1 cellular context compared by ENCODE assay signal in genomic region chr21:29194342-29194741, GRCh38.
TF ChIP-seq lines count a peak whose summit lies in the region.

No MANE protein-coding gene starts in this region.

TF ChIP-seq in HCT116, 20 proteins besides CTCF, POLR2A, EP300 and RAD21 (continued from another document):
- no peak for TF ChIP-seq REST (IDR thresholded peaks at IDR 0.05; ENCODE audit: low read depth)
- no peak for TF ChIP-seq EGR1 (IDR thresholded peaks at IDR 0.05; ENCODE audit: low read depth)
- TF ChIP-seq ZBTB33 (IDR thresholded peaks at IDR 0.05; ENCODE audit: extremely low read depth, insufficient replicate concordance, low read length): no peak
